Comparison of ENCODE assay signal across 26 cellular contexts in genomic region chr5:122916490-122916889, GRCh38.
"Had no signal": no experiment of that assay in that cellular context is flagged by ENCODE, and none has a peak within 500 bp of the region (broad histone marks: within the 10 kb centered on the region; RNA-seq: fewer than 3 reads in every experiment).

No MANE protein-coding gene starts in this region.

- H3K27ac ChIP-seq: left ventricle myocardium inferior, neural progenitor cell, neutrophil, ovary, prostate gland, tibial nerve, upper lobe of left lung, vagina had no signal

- FAIRE-seq: small intestine had no signal

- H3K36me3 ChIP-seq: left ventricle myocardium inferior, neural progenitor cell, neutrophil, ovary, prostate gland, tibial nerve, upper lobe of left lung, vagina had no signal

- H3K4me1 Mint-ChIP-seq: naive thymus-derived CD8-positive, alpha-beta T cell; nephron had no signal

- H3K9me3 ChIP-seq: left ventricle myocardium inferior, neutrophil, ovary, prostate gland, tibial nerve, upper lobe of left lung, vagina had no signal

- H3K27ac Mint-ChIP-seq: naive thymus-derived CD8-positive, alpha-beta T cell; neural progenitor cell had no signal

- H3K4me2 ChIP-seq: neural progenitor cell had no signal

- H2AFZ ChIP-seq: hepatocyte, neural progenitor cell had no signal

- H3K27me3 Mint-ChIP-seq: stimulated activated memory B cell treated with anti-CD40 and anti-IgM and Interleukin-4, amounts not matched to agents 10 μg/mL and 1 μg/mL and 100 μg/mL, for 72 hours; stimulated activated naive CD8-positive, alpha-beta T cell treated with anti-CD3 and anti-CD28 coated beads, Interleukin-15, amount 100 ng/mL, for 72 hours had no signal

- H3K4me3 Mint-ChIP-seq: naive thymus-derived CD8-positive, alpha-beta T cell; nephron; neural progenitor cell; stimulated activated naive CD8-positive, alpha-beta T cell treated with anti-CD3 and anti-CD28 coated beads, Interleukin-15, amount 100 ng/mL, for 72 hours had no signal

- H3K4me3 ChIP-seq: hepatocyte, left ventricle myocardium inferior, lung, neural progenitor cell, ovary, prostate gland, tibial nerve, upper lobe of left lung, vagina had no signal

- DNase-seq: islet precursor cell; left ventricle myocardium inferior; mesendoderm; naive thymus-derived CD8-positive, alpha-beta T cell; occipital lobe; ovary; retina; right cardiac atrium; small intestine; stimulated activated CD4-positive, alpha-beta T cell treated with anti-CD3 and anti-CD28 coated beads, Interleukin-1b, Interleukin-23, amount 100 ng/mL, for 48 hours; stimulated activated CD4-positive, alpha-beta T cell treated with anti-CD3 and anti-CD28 coated beads, Interleukin-2, amount 100 ng/mL, for 48 hours; stimulated activated CD4-positive, alpha-beta T cell treated with anti-CD3 and anti-CD28 coated beads, Interleukin-4, amount 100 ng/mL, for 4 hours; stimulated activated CD8-positive, alpha-beta memory T cell treated with anti-CD3 and anti-CD28 coated beads, Interleukin-4, amount 100 ng/mL, for 48 hours; stimulated activated naive CD4-positive, alpha-beta T cell treated with Interleukin-2 at 50 U/mL for 16 hours; stimulated activated naive CD8-positive, alpha-beta T cell treated with anti-CD3 and anti-CD28 coated beads, Interleukin-15, amount 100 ng/mL, for 72 hours; upper lobe of left lung had no signal

- H3K9ac ChIP-seq: neural progenitor cell had no signal

- H3K4me1 ChIP-seq: left ventricle myocardium inferior, prostate gland, upper lobe of left lung, vagina had no signal

- H3K27me3 ChIP-seq: hepatocyte, neural progenitor cell, neutrophil, ovary, tibial nerve, upper lobe of left lung, vagina had no signal

- H3K9me3 Mint-ChIP-seq: stimulated activated memory B cell treated with anti-CD40 and anti-IgM and Interleukin-4, amounts not matched to agents 10 μg/mL and 1 μg/mL and 100 μg/mL, for 72 hours had no signal

- ATAC-seq: naive thymus-derived CD8-positive, alpha-beta T cell; right cardiac atrium; sciatic nerve had no signal
